Comparison of ENCODE assay signal across 8 cellular contexts in genomic region chr21:42495765-42496119, GRCh38. TPM values are rescaled to one million over a fixed set of nuclear protein-coding genes. Genes with fewer than 3 reads are reported as not detected.
DNase-seq lines count a peak whose midpoint lies in the region; ATAC-seq lines count a peak whose summit lies in the region.

No MANE protein-coding gene starts in this region.

- H3K27me3 ChIP-seq in layer of hippocampus (ENCODE audit: control insufficient read depth, insufficient read depth, low read length) (no peaks in the 10 kb centered on the region), thymus (ENCODE audit: control insufficient read depth, insufficient read depth) (no peaks in the 10 kb centered on the region)

- H3K36me3 ChIP-seq in thymus (ENCODE audit: control insufficient read depth, insufficient read depth) = no peaks in the 10 kb centered on the region

- H3K9me3 Mint-ChIP-seq in activated CD8-positive, alpha-beta memory T cell treated with anti-CD3 and anti-CD28 coated beads, Interleukin-2, amount 10 ng/mL, durations not matched to agents 7 days and 5 days (ENCODE audit: low read depth) = no peaks in the 10 kb centered on the region

- CTCF ChIA-PET in activated CD8-positive, alpha-beta memory T cell treated with anti-CD3 and anti-CD28 coated beads, Interleukin-2, amount 10 ng/mL, durations not matched to agents 7 days and 5 days (lab: Charles Lee) = interaction anchor here (1.4 to 1.6 kb wide), 3 partner anchors 28 to 185 kb away, joined by 4 to 5 read pairs (median 5); no protein-coding TSS in a partner anchor

- H3K4me3 Mint-ChIP-seq in activated CD8-positive, alpha-beta memory T cell treated with anti-CD3 and anti-CD28 coated beads, Interleukin-2, amount 10 ng/mL, durations not matched to agents 7 days and 5 days = peak overlapping the region; percentile 74

- no peak for ATAC-seq in activated CD8-positive, alpha-beta memory T cell treated with anti-CD3 and anti-CD28 coated beads, Interleukin-2, amount 10 ng/mL, durations not matched to agents 7 days and 5 days

- H3K27ac Mint-ChIP-seq in activated CD8-positive, alpha-beta memory T cell treated with anti-CD3 and anti-CD28 coated beads, Interleukin-2, amount 10 ng/mL, durations not matched to agents 7 days and 5 days = peak overlapping the region; percentile 54

- WGBS in thymus = 9% methylated on average over 18 of the region's 18 CpGs

- peaks cover 33% of the 10 kb centered on the region for H3K27me3 Mint-ChIP-seq in activated CD8-positive, alpha-beta memory T cell treated with anti-CD3 and anti-CD28 coated beads, Interleukin-2, amount 10 ng/mL, durations not matched to agents 7 days and 5 days

- H3K9me3 ChIP-seq in thymus (ENCODE audit: control insufficient read depth) = no peaks in the 10 kb centered on the region

- peak overlapping the region; percentile 66 for H3K4me3 ChIP-seq in thymus (ENCODE audit: low read length)

- H3K36me3 Mint-ChIP-seq in activated CD8-positive, alpha-beta memory T cell treated with anti-CD3 and anti-CD28 coated beads, Interleukin-2, amount 10 ng/mL, durations not matched to agents 7 days and 5 days = no peaks in the 10 kb centered on the region

- DNase-seq in activated CD8-positive, alpha-beta memory T cell treated with anti-CD3 and anti-CD28 coated beads, Interleukin-2, amount 10 ng/mL, durations not matched to agents 7 days and 5 days = no peak
- DNase-seq in activated CD8-positive, alpha-beta memory T cell treated with anti-CD3 and anti-CD28 coated beads, Interleukin-2, amount 50 U/mL, for 48 hours = no peak
- peak; percentile 70 for DNase-seq in HT-29 (ENCODE audit: low spot score)
- DNase-seq in amniotic epithelial cell (ENCODE audit: low read depth) = peak; percentile 24
- no peak for DNase-seq in activated CD4-positive, CD25-positive, alpha-beta regulatory T cell (lab: John Stamatoyannopoulos, UW)
- DNase-seq in cortex of kidney (lab: John Stamatoyannopoulos, UW) = no peak

- peaks cover 13% of the 10 kb centered on the region for H3K4me1 ChIP-seq in thymus (ENCODE audit: control insufficient read depth, insufficient read depth, low read length)

- H3K4me1 Mint-ChIP-seq in activated CD8-positive, alpha-beta memory T cell treated with anti-CD3 and anti-CD28 coated beads, Interleukin-2, amount 10 ng/mL, durations not matched to agents 7 days and 5 days = peaks cover 14% of the 10 kb centered on the region

- H3K27ac ChIP-seq in layer of hippocampus (ENCODE audit: low read depth, low read length) (peak overlapping the region; percentile 60), thymus (ENCODE audit: low read depth) (no peak overlapping the region)

RNA-seq across cellular contexts. Expression of gene RSPH1, which starts 0.3 kb away (rescaled TPM):
- total RNA-seq in activated CD8-positive, alpha-beta memory T cell treated with anti-CD3 and anti-CD28 coated beads, Interleukin-2, amount 10 ng/mL, durations not matched to agents 7 days and 5 days = not detected
- total RNA-seq in HT-29 (2014; rRNA removed; shearing (Covaris generic)) = 1.9 and 2.7 TPM in 2 replicates
- 2.4 TPM for polyA plus RNA-seq in thymus

RNA-seq across cellular contexts. Expression of gene SLC37A1, which starts 17.9 kb away (rescaled TPM):
- total RNA-seq in activated CD8-positive, alpha-beta memory T cell treated with anti-CD3 and anti-CD28 coated beads, Interleukin-2, amount 10 ng/mL, durations not matched to agents 7 days and 5 days = 10 to 100 TPM; 14.0 to 14.8 TPM
- total RNA-seq in HT-29 (2014; rRNA removed; shearing (Covaris generic)) = 96.0 and 102 TPM in 2 replicates
- polyA plus RNA-seq in thymus = 9.2 TPM

Comparison
In these comparisons a context has a peak if more than half of its experiments do, and no peak if none do; other contexts are left out.
1. DNase-seq: peak in HT-29 (single experiment) and amniotic epithelial cell (single experiment); none in activated CD8-positive, alpha-beta memory T cell treated with anti-CD3 and anti-CD28 coated beads, Interleukin-2, amount 10 ng/mL, durations not matched to agents 7 days and 5 days (single experiment), activated CD8-positive, alpha-beta memory T cell treated with anti-CD3 and anti-CD28 coated beads, Interleukin-2, amount 50 U/mL, for 48 hours (single experiment), activated CD4-positive, CD25-positive, alpha-beta regulatory T cell (0 of 4) and cortex of kidney (single experiment).